Comparison of ENCODE assay signal across 32 cellular contexts in the genomic region with DNA sequence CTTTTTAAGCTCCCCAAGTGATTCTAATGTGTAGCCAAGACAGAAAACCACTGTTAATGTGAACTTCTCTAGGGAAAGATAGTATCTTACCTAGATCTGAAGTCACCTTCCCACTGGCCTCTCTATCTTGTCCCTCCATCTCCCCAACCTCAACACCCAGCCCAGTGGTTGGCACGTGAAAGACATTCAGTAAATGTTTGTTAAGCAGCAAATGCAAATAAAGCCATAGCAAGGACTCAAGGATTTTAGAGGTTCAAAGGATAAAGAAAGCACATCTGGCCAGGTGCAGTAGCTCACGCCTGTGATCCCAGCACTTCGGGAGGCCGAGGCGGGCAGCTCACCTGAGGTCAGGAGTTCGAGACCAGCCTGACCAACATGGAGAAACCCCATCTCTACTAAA.
"Had no signal": no experiment of that assay in that cellular context is flagged by ENCODE, and none has a peak within 500 bp of the region (broad histone marks: within the 10 kb centered on the region; RNA-seq: fewer than 3 reads in every experiment).

No MANE protein-coding gene starts in this region.

- H3K4me3 ChIP-seq: adrenal gland, breast epithelium, cardiac muscle cell, colonic mucosa had no signal

- H3K36me3 ChIP-seq: adrenal gland, breast epithelium, cardiac muscle cell, colonic mucosa had no signal

- H3K4me3 Mint-ChIP-seq: activated B cell treated with CpG ODN at 0.5 μM for 24 hours; activated CD4-positive, alpha-beta memory T cell treated with anti-CD3 and anti-CD28 coated beads for 36 hours; activated CD8-positive, alpha-beta memory T cell treated with anti-CD3 and anti-CD28 coated beads, Interleukin-2, amount 10 ng/mL, durations not matched to agents 7 days and 5 days; activated CD8-positive, alpha-beta T cell treated with anti-CD3 and anti-CD28 coated beads, Interleukin-2, amount 10 ng/mL, durations not matched to agents 7 days and 5 days; activated naive CD4-positive, alpha-beta T cell treated with anti-CD3 and anti-CD28 coated beads for 36 hours; activated naive CD4-positive, alpha-beta T cell treated with anti-CD3 and anti-CD28 coated beads, Interleukin-2, amount 50 U/mL, for 24 hours; activated naive CD8-positive, alpha-beta T cell treated with anti-CD3 and anti-CD28 coated beads for 36 hours; activated naive CD8-positive, alpha-beta T cell treated with anti-CD3 and anti-CD28 coated beads, Interleukin-2, amount 50 U/mL, for 24 hours; activated T-helper 1 cell treated with anti-CD3 and anti-CD28 coated beads, Interleukin-12 subunit alpha, Interleukin-12 subunit beta, Interleukin-2, Interleukin-4 antibody, amounts not matched to agents 30 ng/mL and 10 ng/mL and 1 ng/mL, durations not matched to agents 14 hours and 24 hours and 36 hours; brain had no signal

- H3K27ac Mint-ChIP-seq: activated B cell treated with CpG ODN at 0.5 μM for 24 hours; activated CD4-positive, alpha-beta memory T cell treated with anti-CD3 and anti-CD28 coated beads for 36 hours; activated CD8-positive, alpha-beta memory T cell treated with anti-CD3 and anti-CD28 coated beads, Interleukin-2, amount 10 ng/mL, durations not matched to agents 7 days and 5 days; activated CD8-positive, alpha-beta T cell treated with anti-CD3 and anti-CD28 coated beads, Interleukin-2, amount 10 ng/mL, durations not matched to agents 7 days and 5 days; activated naive CD4-positive, alpha-beta T cell treated with anti-CD3 and anti-CD28 coated beads for 36 hours; activated naive CD4-positive, alpha-beta T cell treated with anti-CD3 and anti-CD28 coated beads, Interleukin-2, amount 50 U/mL, for 24 hours; activated naive CD8-positive, alpha-beta T cell treated with anti-CD3 and anti-CD28 coated beads for 36 hours; activated naive CD8-positive, alpha-beta T cell treated with anti-CD3 and anti-CD28 coated beads, Interleukin-2, amount 50 U/mL, for 24 hours; activated T-helper 1 cell treated with anti-CD3 and anti-CD28 coated beads, Interleukin-12 subunit alpha, Interleukin-12 subunit beta, Interleukin-2, Interleukin-4 antibody, amounts not matched to agents 30 ng/mL and 10 ng/mL and 1 ng/mL, durations not matched to agents 14 hours and 24 hours and 36 hours; activated T-helper 2 cell treated with anti-CD3 and anti-CD28 coated beads, Interferon-gamma antibody, Interleukin-2, Interleukin-4, amounts not matched to agents 10 μg/mL and 5 μg/mL and 100 μg/mL, durations not matched to agents 14 hours and 24 hours and 36 hours; brain had no signal

- H3K9me3 Mint-ChIP-seq: activated B cell treated with CpG ODN at 0.5 μM for 24 hours; activated CD4-positive, alpha-beta memory T cell treated with anti-CD3 and anti-CD28 coated beads for 36 hours; activated naive CD4-positive, alpha-beta T cell treated with anti-CD3 and anti-CD28 coated beads for 36 hours; activated naive CD4-positive, alpha-beta T cell treated with anti-CD3 and anti-CD28 coated beads, Interleukin-2, amount 50 U/mL, for 24 hours; activated naive CD8-positive, alpha-beta T cell treated with anti-CD3 and anti-CD28 coated beads for 36 hours; activated naive CD8-positive, alpha-beta T cell treated with anti-CD3 and anti-CD28 coated beads, Interleukin-2, amount 50 U/mL, for 24 hours; activated T-helper 1 cell treated with anti-CD3 and anti-CD28 coated beads, Interleukin-12 subunit alpha, Interleukin-12 subunit beta, Interleukin-2, Interleukin-4 antibody, amounts not matched to agents 30 ng/mL and 10 ng/mL and 1 ng/mL, durations not matched to agents 14 hours and 24 hours and 36 hours had no signal

- H3K4me1 ChIP-seq: breast epithelium, colonic mucosa had no signal

- H3K9me3 ChIP-seq: adrenal gland, breast epithelium, colonic mucosa had no signal

- H3K27me3 ChIP-seq: adrenal gland, breast epithelium, cardiac muscle cell, colonic mucosa had no signal

- H3K27ac ChIP-seq: adrenal gland, breast epithelium, cardiac muscle cell, colonic mucosa had no signal

- ATAC-seq: activated CD4-positive, CD25-positive, alpha-beta regulatory T cell treated with anti-CD3 and anti-CD28 coated beads, Interleukin-2, amount 50 U/mL, for 24 hours; activated CD8-positive, alpha-beta memory T cell treated with anti-CD3 and anti-CD28 coated beads, Interleukin-2, amount 10 ng/mL, durations not matched to agents 7 days and 5 days; activated CD8-positive, alpha-beta T cell treated with anti-CD3 and anti-CD28 coated beads, Interleukin-2, amount 10 ng/mL, durations not matched to agents 7 days and 5 days; activated naive CD8-positive, alpha-beta T cell treated with anti-CD3 and anti-CD28 coated beads, Interleukin-2, amount 50 U/mL, for 24 hours; esophagus mucosa had no signal

- DNase-seq: activated B cell treated with CpG ODN at 0.5 μM for 24 hours; activated CD4-positive, alpha-beta memory T cell treated with anti-CD3 and anti-CD28 coated beads for 36 hours; activated CD4-positive, alpha-beta T cell treated with anti-CD3 and anti-CD28 coated beads for 48 hours; activated CD4-positive, alpha-beta T cell treated with anti-CD3 and anti-CD28 coated beads, Interleukin-2, amount 50 U/mL, for 1 hour; activated CD8-positive, alpha-beta memory T cell treated with anti-CD3 and anti-CD28 coated beads, Interleukin-2, amount 10 ng/mL, durations not matched to agents 7 days and 5 days; activated CD8-positive, alpha-beta memory T cell treated with anti-CD3 and anti-CD28 coated beads, Interleukin-2, amount 50 U/mL, for 4 hours; activated CD8-positive, alpha-beta T cell treated with anti-CD3 and anti-CD28 coated beads, Interleukin-2, amount 10 ng/mL, durations not matched to agents 7 days and 5 days; activated effector memory CD4-positive, alpha-beta T cell treated with anti-CD3 and anti-CD28 coated beads, Interleukin-2, amount 50 U/mL, for 16 hours; activated naive CD4-positive, alpha-beta T cell treated with anti-CD3 and anti-CD28 coated beads for 36 hours; activated naive CD8-positive, alpha-beta T cell treated with anti-CD3 and anti-CD28 coated beads for 36 hours; activated naive CD8-positive, alpha-beta T cell treated with anti-CD3 and anti-CD28 coated beads, Interleukin-2, amount 50 U/mL, for 24 hours; activated T-cell treated with anti-CD3 and anti-CD28 coated beads, Interleukin-2, amount 50 U/mL, for 1 hour; activated T-cell treated with anti-CD3 and anti-CD28 coated beads, Interleukin-2, amount 50 U/mL, for 48 hours; adrenal gland; amygdala; aorta; central memory CD4-positive, alpha-beta T cell; cerebellar nuclear complex; colonic mucosa; effector CD8-positive, alpha-beta T cell; foreskin fibroblast; head of caudate nucleus; T-helper 1 cell; T-helper 2 cell had no signal

- H3K27me3 Mint-ChIP-seq: activated B cell treated with CpG ODN at 0.5 μM for 24 hours; activated CD4-positive, alpha-beta memory T cell treated with anti-CD3 and anti-CD28 coated beads for 36 hours; activated naive CD4-positive, alpha-beta T cell treated with anti-CD3 and anti-CD28 coated beads, Interleukin-2, amount 50 U/mL, for 24 hours; activated naive CD8-positive, alpha-beta T cell treated with anti-CD3 and anti-CD28 coated beads for 36 hours; brain had no signal
